ENCODE assay signal across 8 cellular contexts in the genomic region with DNA sequence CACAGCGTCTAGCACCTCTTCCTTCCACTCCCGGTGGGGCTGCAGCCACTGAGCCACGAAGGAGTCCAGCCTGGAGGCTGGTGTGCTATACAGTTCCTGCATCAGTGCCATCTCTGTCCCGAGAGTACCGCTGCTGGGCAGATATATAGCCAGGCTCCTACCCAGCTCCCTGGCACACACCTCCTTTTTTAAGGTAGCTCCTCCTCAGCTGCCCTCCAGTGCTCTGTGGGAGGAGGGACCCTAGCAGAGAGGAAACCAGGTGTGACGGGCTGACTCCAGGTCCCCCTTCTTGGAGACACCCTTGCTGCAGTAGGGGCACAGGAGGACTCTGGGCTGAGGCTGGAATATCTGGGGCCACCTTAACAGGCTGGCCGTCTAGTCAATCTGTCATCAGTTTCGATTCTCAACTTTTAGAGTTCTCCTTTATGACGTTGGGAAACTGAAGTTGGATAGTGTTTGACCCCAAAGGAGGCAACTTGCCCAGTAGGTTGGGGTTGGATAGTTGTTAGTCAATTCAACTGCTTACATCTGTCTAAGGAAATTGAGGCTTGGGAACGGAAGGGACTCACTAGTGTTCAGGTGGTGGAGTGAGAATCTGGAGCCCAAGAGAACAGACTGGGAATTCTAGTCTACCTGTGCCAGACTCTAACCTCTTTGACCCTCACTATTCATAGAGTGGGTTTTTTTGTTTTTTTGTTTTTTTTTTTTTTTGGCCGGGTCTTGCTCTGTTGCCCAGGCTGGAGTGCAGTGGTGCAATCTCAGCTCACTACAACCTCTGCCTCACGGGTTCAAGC. TPM values are rescaled to one million over a fixed set of nuclear protein-coding genes. Genes with fewer than 3 reads are reported as not detected.
DNase-seq lines count a peak whose midpoint lies in the region; ATAC-seq and TF ChIP-seq lines count a peak whose summit lies in the region.

A gene with protein sequence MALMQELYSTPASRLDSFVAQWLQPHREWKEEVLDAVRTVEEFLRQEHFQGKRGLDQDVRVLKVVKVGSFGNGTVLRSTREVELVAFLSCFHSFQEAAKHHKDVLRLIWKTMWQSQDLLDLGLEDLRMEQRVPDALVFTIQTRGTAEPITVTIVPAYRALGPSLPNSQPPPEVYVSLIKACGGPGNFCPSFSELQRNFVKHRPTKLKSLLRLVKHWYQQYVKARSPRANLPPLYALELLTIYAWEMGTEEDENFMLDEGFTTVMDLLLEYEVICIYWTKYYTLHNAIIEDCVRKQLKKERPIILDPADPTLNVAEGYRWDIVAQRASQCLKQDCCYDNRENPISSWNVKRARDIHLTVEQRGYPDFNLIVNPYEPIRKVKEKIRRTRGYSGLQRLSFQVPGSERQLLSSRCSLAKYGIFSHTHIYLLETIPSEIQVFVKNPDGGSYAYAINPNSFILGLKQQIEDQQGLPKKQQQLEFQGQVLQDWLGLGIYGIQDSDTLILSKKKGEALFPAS (minus strand): TSS at position 386 of the 794 bp plus-strand sequence. CDS start 275 bp downstream, at position 111.

- no peaks in the 10 kb centered on the region for H3K9me3 ChIP-seq in effector memory CD4-positive, alpha-beta T cell (ENCODE audit: control insufficient read depth, low read length)
- H3K9me3 ChIP-seq in neuronal stem cell (replicated peaks in 1 of 2; ENCODE audit: control insufficient read depth in 2 of 2, insufficient read depth in 1 of 2, low read depth in 1 of 2, low read length in 2 of 2) = no peaks in the 10 kb centered on the region

- DNase-seq in AG09309 (ENCODE audit: low read depth) = peak; percentile 33
- peak; percentile 38 to 48 for DNase-seq in activated CD4-positive, alpha-beta T cell treated with anti-CD3 and anti-CD28 coated beads for 4 hours
- DNase-seq in effector memory CD4-positive, alpha-beta T cell = peak; percentile 66 to 79 (median 74)
- no peak for DNase-seq in neuronal stem cell (ENCODE audit: low spot score)
- DNase-seq in NCI-H1436 (lab: John Stamatoyannopoulos, UW) = no peak
- DNase-seq in mesenteric fat pad (ENCODE audit: low spot score) = no peak

- no peak within 1 kb of the TSS for H2AFZ ChIP-seq in neuronal stem cell (ENCODE audit: low read length)

- H3K18ac ChIP-seq in neuronal stem cell (ENCODE audit: low read length) = no peak within 1 kb of the TSS

- TF ChIP-seq CTCF in AG09309 (IDR thresholded peaks at IDR 0.05; ENCODE audit: control insufficient read depth, insufficient read depth, low read depth, low read length, missing control alignments) = no peak

- no peak within 1 kb of the TSS for H4K8ac ChIP-seq in neuronal stem cell (ENCODE audit: low read depth, low read length)

- H3K14ac ChIP-seq in neuronal stem cell (ENCODE audit: low read length) = no peak within 1 kb of the TSS

- no peak within 1 kb of the TSS for H4K91ac ChIP-seq in neuronal stem cell (ENCODE audit: low read depth, low read length, poor library complexity)

- peaks cover 33% of the 10 kb centered on the region for H3K4me1 ChIP-seq in effector memory CD4-positive, alpha-beta T cell (ENCODE audit: control insufficient read depth, insufficient read depth, low read length, poor library complexity, severe bottlenecking)
- H3K4me1 ChIP-seq in neuronal stem cell (ENCODE audit: control insufficient read depth in 2 of 2, insufficient read depth in 1 of 2, low read depth in 1 of 2, low read length in 2 of 2) = no peaks in the 10 kb centered on the region

- no peaks in the 10 kb centered on the region for H3K36me3 ChIP-seq in effector memory CD4-positive, alpha-beta T cell (ENCODE audit: control insufficient read depth, insufficient read depth, low read length)
- H3K36me3 ChIP-seq in neuronal stem cell (replicated peaks in 1 of 2; ENCODE audit: control insufficient read depth in 2 of 2, insufficient read depth in 2 of 2, low read length in 2 of 2) = no peaks in the 10 kb centered on the region

- peak within 1 kb of the TSS; percentile 75 for H3K27ac ChIP-seq in effector memory CD4-positive, alpha-beta T cell (ENCODE audit: insufficient read depth, low read length, poor library complexity, severe bottlenecking)
- no peak within 1 kb of the TSS for H3K27ac ChIP-seq in neuronal stem cell (replicated peaks; ENCODE audit: low read length)

- H3K4ac ChIP-seq in neuronal stem cell (ENCODE audit: low read length) = no peak within 1 kb of the TSS

- no CpG with 5 or more reads among the region's 12 CpGs for WGBS in neuronal stem cell (ENCODE audit: extremely low coverage in 2 of 2, insufficient read length in 2 of 2, insufficient replicate concordance in 1 of 2), 2 donors

- H3K23ac ChIP-seq in neuronal stem cell (ENCODE audit: low read depth, low read length, poor library complexity) = no peak within 1 kb of the TSS

- H3K4me2 ChIP-seq in neuronal stem cell (ENCODE audit: insufficient read depth, low read length, poor library complexity, severe bottlenecking) = no peak within 1 kb of the TSS

- no peak within 1 kb of the TSS for H3K9ac ChIP-seq in neuronal stem cell (ENCODE audit: low read depth, low read length, poor library complexity)

- no peaks in the 10 kb centered on the region for H3K27me3 ChIP-seq in effector memory CD4-positive, alpha-beta T cell (replicated peaks; ENCODE audit: control insufficient read depth, insufficient read depth, low read length, poor library complexity, severe bottlenecking)
- H3K27me3 ChIP-seq in neuronal stem cell (ENCODE audit: control insufficient read depth in 3 of 3, insufficient read depth in 3 of 3, low read depth in 1 of 3, low read length in 3 of 3) = peaks cover 0 to 11% (median 0%) of the 10 kb centered on the region in 3 experiments

- H2BK120ac ChIP-seq in neuronal stem cell (ENCODE audit: low read depth, low read length) = peak within 1 kb of the TSS; percentile 24

- H3K4me3 ChIP-seq in AG09309 (ENCODE audit: control insufficient read depth, low read depth, low read length) (peak within 1 kb of the TSS; percentile 13), neuronal stem cell (ENCODE audit: low read length in 2 of 2) (no peak within 1 kb of the TSS)
- peak within 1 kb of the TSS; percentile 75 for H3K4me3 ChIP-seq in effector memory CD4-positive, alpha-beta T cell (ENCODE audit: insufficient read depth, low read depth, low read length, poor library complexity, severe bottlenecking)

- H3K79me1 ChIP-seq in neuronal stem cell (ENCODE audit: low read depth, low read length) = no peaks in the 10 kb centered on the region

- no peak within 1 kb of the TSS for H2BK5ac ChIP-seq in neuronal stem cell (ENCODE audit: low read length)

- peak; percentile 62 for ATAC-seq in GM19328 (IDR thresholded peaks at IDR 0.05; ENCODE audit: unreplicated experiment)
- ATAC-seq in HG03460 (IDR thresholded peaks at IDR 0.05; ENCODE audit: unreplicated experiment) = peak; percentile 71

- H2BK12ac ChIP-seq in neuronal stem cell (ENCODE audit: low read length) = no peak within 1 kb of the TSS

- no peak within 1 kb of the TSS for H2AK5ac ChIP-seq in neuronal stem cell (ENCODE audit: low read depth, low read length)

- H2BK15ac ChIP-seq in neuronal stem cell (ENCODE audit: low read length) = no peak within 1 kb of the TSS

RNA-seq across cellular contexts. Expression of the gene that starts here (rescaled TPM):
- polyA plus RNA-seq in neuronal stem cell (2013, experiment 1 of 2) = not detected
- polyA plus RNA-seq in neuronal stem cell (2013, experiment 2 of 2) = not detected
- total RNA-seq in mesenteric fat pad = 8.1 TPM

Comparison
In these comparisons a context has a peak if more than half of its experiments do, and no peak if none do; other contexts are left out.
1. DNase-seq: peak in AG09309 (single experiment), activated CD4-positive, alpha-beta T cell treated with anti-CD3 and anti-CD28 coated beads for 4 hours (2 of 2) and effector memory CD4-positive, alpha-beta T cell (3 of 3); none in neuronal stem cell (single experiment), NCI-H1436 (single experiment) and mesenteric fat pad (single experiment).
2. H3K4me3 ChIP-seq: peak in AG09309 (single experiment) and effector memory CD4-positive, alpha-beta T cell (single experiment); none in neuronal stem cell (0 of 2).